In the genomic region with DNA sequence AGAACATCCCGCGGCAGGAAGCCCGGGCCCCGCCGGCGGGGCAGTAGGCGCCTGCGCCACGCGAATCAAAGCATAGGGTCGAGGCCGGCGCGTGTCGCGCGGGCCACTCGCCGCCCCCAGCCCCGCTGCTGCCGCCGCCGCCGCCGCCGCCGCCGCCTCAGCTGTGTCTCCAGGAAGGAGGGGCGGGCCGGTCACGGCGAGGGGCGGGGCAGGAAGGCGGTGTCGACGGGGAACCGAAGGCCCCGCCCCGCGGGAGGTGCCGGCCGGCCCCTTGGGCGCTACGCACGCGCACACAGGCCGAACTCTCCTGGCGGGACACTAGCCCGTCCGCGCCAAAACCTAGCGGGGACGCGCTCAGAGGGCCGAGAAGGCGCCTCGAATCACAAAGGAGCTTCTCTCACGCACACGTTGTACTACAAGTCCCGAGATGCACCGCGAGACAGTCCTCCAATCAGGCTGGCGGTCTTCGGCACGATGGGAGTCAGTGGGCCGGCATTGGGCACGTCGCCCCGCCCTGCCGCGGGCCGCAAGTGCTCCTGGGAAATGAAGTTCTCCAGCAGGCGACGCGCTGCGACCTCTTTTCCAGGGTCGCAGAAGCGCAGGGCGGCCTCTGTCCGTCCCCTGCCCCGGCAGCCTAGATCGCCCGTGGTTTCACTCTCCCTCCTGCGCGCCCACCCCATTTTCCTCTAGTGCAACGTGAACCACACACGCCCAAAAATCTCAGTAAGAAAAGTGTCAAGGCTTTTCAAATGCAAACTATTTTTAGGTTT, we compare ENCODE assay signal across 8 cellular contexts. TPM values are rescaled to one million over a fixed set of nuclear protein-coding genes. Genes with fewer than 3 reads are reported as not detected.
DNase-seq lines count a peak whose midpoint lies in the region; ATAC-seq and TF ChIP-seq lines count a peak whose summit lies in the region.

Gene RALGAPA2 (minus strand): TSS at position 171 of the 770 bp plus-strand sequence. CDS start 164 bp downstream, at position 7.

- H3K4me3 ChIP-seq in epithelial cell of esophagus (ENCODE audit: low read length) (peak within 1 kb of the TSS; percentile 73), mononuclear cell (ENCODE audit: low read length) (peak within 1 kb of the TSS; percentile 78)

- H3K27me3 ChIP-seq in mononuclear cell (ENCODE audit: insufficient read depth, low read length), result no peaks in the 10 kb centered on the region

- peak; percentile 95 for ATAC-seq in GM21529 (IDR thresholded peaks at IDR 0.05; ENCODE audit: unreplicated experiment)

- peak within 1 kb of the TSS; percentile 91 to 99 (median 97) for H3K4me3 Mint-ChIP-seq in IgD-negative memory B cell

- H3K9me3 Mint-ChIP-seq in IgD-negative memory B cell, result no peaks in the 10 kb centered on the region

- TF ChIP-seq CTCF in epithelial cell of esophagus (IDR thresholded peaks at IDR 0.05; ENCODE audit: insufficient read depth, low read depth, low read length, missing control alignments), result no peak

- peaks cover 4% of the 10 kb centered on the region for H3K36me3 Mint-ChIP-seq in IgD-negative memory B cell

- H3K4me1 Mint-ChIP-seq in IgD-negative memory B cell, result peaks cover 15 to 28% (median 21%) of the 10 kb centered on the region in 3 donors

- H3K27me3 Mint-ChIP-seq in IgD-negative memory B cell, result peaks cover 2% of the 10 kb centered on the region

- H3K4me1 ChIP-seq in mononuclear cell (ENCODE audit: insufficient read depth, low read length), result peaks cover 23% of the 10 kb centered on the region

- peak; percentile 99 for DNase-seq in DMS 273 (lab: John Stamatoyannopoulos, UW; ENCODE audit: unreplicated experiment)
- peak; percentile 89 for DNase-seq in OCI-M2 (lab: John Stamatoyannopoulos, UW; ENCODE audit: unreplicated experiment)
- DNase-seq in activated T-cell treated with anti-CD3 and anti-CD28 coated beads for 4 hours, result peak; percentile 96
- DNase-seq in epithelial cell of esophagus (ENCODE audit: low read depth), result peak; percentile 98
- peak; percentile 91 to 93 for DNase-seq in stimulated activated CD8-positive, alpha-beta memory T cell treated with anti-CD3 and anti-CD28 coated beads, Interleukin-4, amount 100 ng/mL, for 1 hour (ENCODE audit: low read depth in 2 of 2, low spot score in 1 of 2)

- no peaks in the 10 kb centered on the region for H3K9me3 ChIP-seq in mononuclear cell (ENCODE audit: low read depth, low read length)

- H3K27ac Mint-ChIP-seq in IgD-negative memory B cell, result peak within 1 kb of the TSS; percentile 63 to 97 (median 88)

RNA-seq across cellular contexts. Expression of gene RALGAPA2, which starts in this region (rescaled TPM):
- 5.4 TPM for polyA plus RNA-seq in IgD-negative memory B cell
- 18.4 TPM for total RNA-seq in mononuclear cell

Comparison
In these comparisons a context has a peak if more than half of its experiments do, and no peak if none do; other contexts are left out.
1. Peak in every context shown above with its lines: DNase-seq, ATAC-seq and H3K4me3 ChIP-seq.